ENCODE assay signal across 1 cellular context in genomic region chr5:439636-440035, GRCh38.
TF ChIP-seq lines count a peak whose summit lies in the region.

No MANE protein-coding gene starts in this region.

TF ChIP-seq in IMR-90, 13 proteins besides CTCF, POLR2A, EP300 and RAD21:
- TF ChIP-seq ELK1 (IDR thresholded peaks at IDR 0.05; ENCODE audit: borderline replicate concordance, low read depth, low read length) (no peak), BHLHE40 (IDR thresholded peaks at IDR 0.05; ENCODE audit: low read depth, low read length) (no peak), FOS (IDR thresholded peaks at IDR 0.05; ENCODE audit: low read depth, low read length) (no peak), USF2 (IDR thresholded peaks at IDR 0.05; ENCODE audit: low read depth, low read length) (no peak)
